14 cellular contexts compared by ENCODE assay signal in the genomic region with DNA sequence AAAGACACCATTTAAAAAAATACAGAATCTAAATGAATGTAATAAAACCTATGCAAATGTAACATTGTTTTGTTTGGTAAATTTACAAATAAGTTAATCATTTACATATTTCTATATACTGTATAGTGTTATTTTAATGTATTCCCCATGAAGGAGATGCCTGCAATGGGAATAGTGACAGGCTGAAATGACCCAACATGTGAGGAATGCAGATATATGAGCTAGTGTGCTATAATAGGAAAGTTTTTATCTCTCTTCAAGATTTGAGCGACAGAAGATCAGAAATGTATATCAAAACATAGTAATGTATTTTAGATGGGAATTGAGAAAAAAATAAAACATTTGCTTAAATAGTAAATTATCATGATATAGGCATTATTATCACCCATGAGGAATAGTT.
"Had no signal": no experiment of that assay in that cellular context is flagged by ENCODE, and none has a peak within 500 bp of the region (broad histone marks: within the 10 kb centered on the region; RNA-seq: fewer than 3 reads in every experiment).

No MANE protein-coding gene starts in this region.

- H3K27me3 ChIP-seq: adrenal gland, tibial nerve, vagina had no signal

- DNase-seq: activated CD4-positive, alpha-beta T cell treated with anti-CD3 and anti-CD28 coated beads, Interleukin-2, amount 50 U/mL, for 4 hours; activated CD4-positive, CD25-positive, alpha-beta regulatory T cell treated with anti-CD3 and anti-CD28 coated beads, Interleukin-2, amount 50 U/mL, for 72 hours; activated CD8-positive, alpha-beta memory T cell treated with anti-CD3 and anti-CD28 coated beads, Interleukin-2, amount 10 ng/mL, durations not matched to agents 7 days and 5 days; activated naive CD4-positive, alpha-beta T cell treated with anti-CD3 and anti-CD28 coated beads, Interleukin-2, amount 50 U/mL, for 16 hours; activated T-cell treated with anti-CD3 and anti-CD28 coated beads, Interleukin-2, amount 50 U/mL, for 24 hours; adrenal gland; cerebellar nuclear complex; hypothalamus; mesendoderm; nucleus accumbens; stimulated activated CD4-positive, alpha-beta T cell treated with anti-CD3 and anti-CD28 coated beads, Interleukin-4, amount 100 ng/mL, for 1 hour; stimulated activated naive B cell treated with anti-CD40 and anti-IgM and Interleukin-4, amounts not matched to agents 10 μg/mL and 1 μg/mL and 100 μg/mL, for 72 hours had no signal

- H3K4me3 ChIP-seq: adrenal gland, tibial nerve, vagina had no signal

- H3K4me1 ChIP-seq: adrenal gland, tibial nerve, vagina had no signal

- H3K9me3 ChIP-seq: adrenal gland, tibial nerve, vagina had no signal

- H3K36me3 ChIP-seq: adrenal gland, tibial nerve, vagina had no signal

- ATAC-seq: activated CD8-positive, alpha-beta memory T cell treated with anti-CD3 and anti-CD28 coated beads, Interleukin-2, amount 10 ng/mL, durations not matched to agents 7 days and 5 days; stimulated activated naive B cell treated with anti-CD40 and anti-IgM and Interleukin-4, amounts not matched to agents 10 μg/mL and 1 μg/mL and 100 μg/mL, for 72 hours had no signal

- H3K27ac ChIP-seq: adrenal gland, tibial nerve, vagina had no signal
